18 cellular contexts compared by ENCODE assay signal in the genomic region with DNA sequence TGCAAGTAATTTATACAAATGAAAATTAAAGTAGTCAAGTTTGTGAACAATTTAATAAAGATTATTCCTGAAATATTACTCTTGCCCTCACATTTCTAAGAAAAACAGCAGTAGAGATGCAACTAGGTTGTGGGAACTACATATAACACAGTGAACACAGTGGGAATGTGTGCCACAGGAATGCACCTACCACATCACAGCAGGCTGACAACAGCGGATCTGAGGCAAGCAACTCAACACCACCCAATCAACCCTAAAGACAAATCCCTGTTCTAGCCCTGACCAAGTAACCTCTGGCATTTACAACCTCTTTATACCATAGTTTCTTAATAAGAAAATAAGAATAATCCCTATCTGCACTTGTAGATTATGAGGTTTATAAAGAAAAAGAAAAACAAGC. TPM values are rescaled to one million over a fixed set of nuclear protein-coding genes. Genes with fewer than 3 reads are reported as not detected.
DNase-seq lines count a peak whose midpoint lies in the region; ATAC-seq and TF ChIP-seq lines count a peak whose summit lies in the region.
"Had no signal": no experiment of that assay in that cellular context is flagged by ENCODE, and none has a peak within 500 bp of the region (broad histone marks: within the 10 kb centered on the region; RNA-seq: fewer than 3 reads in every experiment).

No MANE protein-coding gene starts in this region.

- H3K27me3 Mint-ChIP-seq in WTC11 (ENCODE audit: low read depth) = no peaks in the 10 kb centered on the region
- H3K27me3 Mint-ChIP-seq in T-helper 2 cell treated with Interferon-gamma antibody and Interleukin-4, amounts not matched to agents 5 μg/mL and 100 μg/mL, for 36 hours (ENCODE audit: low read depth) = peaks cover 14% of the 10 kb centered on the region
- H3K27me3 Mint-ChIP-seq in activated naive CD4-positive, alpha-beta T cell treated with anti-CD3 and anti-CD28 coated beads, Interleukin-2, amount 10 ng/mL, durations not matched to agents 7 days and 5 days = no peaks in the 10 kb centered on the region

- H3K27me3 ChIP-seq in SJCRH30 = no peaks in the 10 kb centered on the region

- H3K4me3 Mint-ChIP-seq in WTC11 = no peak overlapping the region
- H3K4me3 Mint-ChIP-seq in T-helper 2 cell treated with Interferon-gamma antibody and Interleukin-4, amounts not matched to agents 5 μg/mL and 100 μg/mL, for 36 hours = no peak overlapping the region
- H3K4me3 Mint-ChIP-seq in activated naive CD4-positive, alpha-beta T cell treated with anti-CD3 and anti-CD28 coated beads, Interleukin-2, amount 10 ng/mL, durations not matched to agents 7 days and 5 days = no peak overlapping the region
- H3K4me3 Mint-ChIP-seq: CD14-positive monocyte, H9 had no signal

- H3K4me1 ChIP-seq in SJCRH30 = no peaks in the 10 kb centered on the region

- H3K9me3 ChIP-seq in SJCRH30 (replicated peaks) = no peaks in the 10 kb centered on the region

- POLR2A ChIA-PET in WTC11 (lab: Charles Lee) = no interaction called here

- H3K4me1 Mint-ChIP-seq in WTC11 = peaks cover 27% of the 10 kb centered on the region
- H3K4me1 Mint-ChIP-seq in T-helper 2 cell treated with Interferon-gamma antibody and Interleukin-4, amounts not matched to agents 5 μg/mL and 100 μg/mL, for 36 hours (ENCODE audit: low read depth) = no peaks in the 10 kb centered on the region
- H3K4me1 Mint-ChIP-seq in activated naive CD4-positive, alpha-beta T cell treated with anti-CD3 and anti-CD28 coated beads, Interleukin-2, amount 10 ng/mL, durations not matched to agents 7 days and 5 days = no peaks in the 10 kb centered on the region

- peak; percentile 72 for DNase-seq in AG10803 (ENCODE audit: low read depth)
- no peak for DNase-seq in WTC11 (ENCODE audit: low spot score)
- DNase-seq in choroid plexus epithelial cell (ENCODE audit: low read depth) = peak; percentile 97
- DNase-seq in myocyte (ENCODE audit: low read depth) = peak; percentile 38
- DNase-seq in T-helper 2 cell treated with Interferon-gamma antibody and Interleukin-4, amounts not matched to agents 5 μg/mL and 100 μg/mL, for 36 hours (ENCODE audit: low spot score) = no peak
- no peak for DNase-seq in activated naive CD4-positive, alpha-beta T cell treated with anti-CD3 and anti-CD28 coated beads, Interleukin-2, amount 10 ng/mL, durations not matched to agents 7 days and 5 days
- no peak for DNase-seq in SJCRH30
- DNase-seq: DMS79 treated with DMSO at 0.1 percent for 48 hours, H9, NCI-H1105, NCI-H1694 treated with DMSO at 0.1 percent for 48 hours, NCI-H2107, NCI-H510A treated with DMSO at 0.1 percent for 48 hours, NCI-H774, Right ventricle myocardium superior had no signal

- no peaks in the 10 kb centered on the region for H3K36me3 Mint-ChIP-seq in WTC11
- no peaks in the 10 kb centered on the region for H3K36me3 Mint-ChIP-seq in T-helper 2 cell treated with Interferon-gamma antibody and Interleukin-4, amounts not matched to agents 5 μg/mL and 100 μg/mL, for 36 hours (ENCODE audit: low read depth)
- H3K36me3 Mint-ChIP-seq in activated naive CD4-positive, alpha-beta T cell treated with anti-CD3 and anti-CD28 coated beads, Interleukin-2, amount 10 ng/mL, durations not matched to agents 7 days and 5 days = no peaks in the 10 kb centered on the region

- H3K27ac ChIP-seq in SJCRH30 = no peak overlapping the region
- H3K27ac ChIP-seq: 22Rv1 had no signal

- ATAC-seq in WTC11 (0 out of 2 replicates have a peak, but pooled peaks have one; percentile 44), HG02938 (IDR thresholded peaks at IDR 0.05; ENCODE audit: unreplicated experiment) (no peak)

- TF ChIP-seq CTCF in AG10803 (conservative IDR thresholded peaks at IDR 0.05; ENCODE audit: low read length) = no peak
- TF ChIP-seq CTCF in WTC11 (IDR thresholded peaks at IDR 0.05) = no peak
- no peak for TF ChIP-seq CTCF in choroid plexus epithelial cell (conservative IDR thresholded peaks at IDR 0.05; ENCODE audit: low read depth, low read length)

- H3K27ac Mint-ChIP-seq in WTC11 = no peak overlapping the region
- no peak overlapping the region for H3K27ac Mint-ChIP-seq in T-helper 2 cell treated with Interferon-gamma antibody and Interleukin-4, amounts not matched to agents 5 μg/mL and 100 μg/mL, for 36 hours
- H3K27ac Mint-ChIP-seq in activated naive CD4-positive, alpha-beta T cell treated with anti-CD3 and anti-CD28 coated beads, Interleukin-2, amount 10 ng/mL, durations not matched to agents 7 days and 5 days = no peak overlapping the region
- H3K27ac Mint-ChIP-seq: H9 had no signal

- H3K4me3 ChIP-seq in AG10803 (ENCODE audit: low read length) = no peak overlapping the region
- no peak overlapping the region for H3K4me3 ChIP-seq in choroid plexus epithelial cell (ENCODE audit: low read depth, low read length)
- H3K4me3 ChIP-seq in SJCRH30 = no peak overlapping the region

- no peaks in the 10 kb centered on the region for H3K9me3 Mint-ChIP-seq in WTC11
- H3K9me3 Mint-ChIP-seq in T-helper 2 cell treated with Interferon-gamma antibody and Interleukin-4, amounts not matched to agents 5 μg/mL and 100 μg/mL, for 36 hours = no peaks in the 10 kb centered on the region
- H3K9me3 Mint-ChIP-seq in activated naive CD4-positive, alpha-beta T cell treated with anti-CD3 and anti-CD28 coated beads, Interleukin-2, amount 10 ng/mL, durations not matched to agents 7 days and 5 days = no peaks in the 10 kb centered on the region
- H3K9me3 Mint-ChIP-seq: CD14-positive monocyte, H9 had no signal

- CTCF ChIA-PET in WTC11 (lab: Charles Lee) = no interaction called here
- CTCF ChIA-PET in activated naive CD4-positive, alpha-beta T cell treated with anti-CD3 and anti-CD28 coated beads, Interleukin-2, amount 10 ng/mL, durations not matched to agents 7 days and 5 days (lab: Charles Lee) = no interaction called here

- H3K36me3 ChIP-seq in SJCRH30 = no peaks in the 10 kb centered on the region

TF ChIP-seq in WTC11, 78 proteins besides CTCF, POLR2A, EP300 and RAD21 (continues in another document):
- TF ChIP-seq OVOL2 (CRISPR knock-in tag; IDR thresholded peaks at IDR 0.05; ENCODE audit: borderline replicate concordance) (no peak), IRF2 (CRISPR knock-in tag; IDR thresholded peaks at IDR 0.05; ENCODE audit: borderline replicate concordance, low read depth) (no peak), MAX (CRISPR knock-in tag; IDR thresholded peaks at IDR 0.05) (no peak), SMAD3 (CRISPR knock-in tag; IDR thresholded peaks at IDR 0.05; ENCODE audit: borderline replicate concordance) (no peak), E2F5 (CRISPR knock-in tag; IDR thresholded peaks at IDR 0.05) (no peak), HMGXB4 (CRISPR knock-in tag; IDR thresholded peaks at IDR 0.05) (no peak), TP53 (CRISPR knock-in tag; IDR thresholded peaks at IDR 0.05) (no peak), NFYB (CRISPR knock-in tag; conservative IDR thresholded peaks at IDR 0.05; ENCODE audit: low read depth) (no peak)
- TF ChIP-seq, protein P1, sequence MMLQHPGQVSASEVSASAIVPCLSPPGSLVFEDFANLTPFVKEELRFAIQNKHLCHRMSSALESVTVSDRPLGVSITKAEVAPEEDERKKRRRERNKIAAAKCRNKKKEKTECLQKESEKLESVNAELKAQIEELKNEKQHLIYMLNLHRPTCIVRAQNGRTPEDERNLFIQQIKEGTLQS (CRISPR knock-in tag; conservative IDR thresholded peaks at IDR 0.05) = no peak
- TF ChIP-seq, protein P2, sequence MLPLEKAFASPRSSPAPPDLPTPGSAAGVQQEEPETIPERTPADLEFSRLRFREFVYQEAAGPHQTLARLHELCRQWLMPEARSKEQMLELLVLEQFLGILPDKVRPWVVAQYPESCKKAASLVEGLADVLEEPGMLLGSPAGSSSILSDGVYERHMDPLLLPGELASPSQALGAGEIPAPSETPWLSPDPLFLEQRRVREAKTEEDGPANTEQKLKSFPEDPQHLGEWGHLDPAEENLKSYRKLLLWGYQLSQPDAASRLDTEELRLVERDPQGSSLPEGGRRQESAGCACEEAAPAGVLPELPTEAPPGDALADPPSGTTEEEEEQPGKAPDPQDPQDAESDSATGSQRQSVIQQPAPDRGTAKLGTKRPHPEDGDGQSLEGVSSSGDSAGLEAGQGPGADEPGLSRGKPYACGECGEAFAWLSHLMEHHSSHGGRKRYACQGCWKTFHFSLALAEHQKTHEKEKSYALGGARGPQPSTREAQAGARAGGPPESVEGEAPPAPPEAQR (CRISPR knock-in tag; IDR thresholded peaks at IDR 0.05) = no peak

RNA-seq across cellular contexts. Expression of gene MBOAT2, which starts 23.4 kb away (rescaled TPM):
- 19.2 to 24.7 TPM (median 22.5 TPM) in 3 replicates for total RNA-seq in WTC11 (2021)
- total RNA-seq in myocyte = 17.4 and 30.5 TPM in 2 replicates
- polyA plus RNA-seq in myocyte (2012) = 23.2 TPM
- total RNA-seq in SJCRH30 (2014; rRNA removed; shearing (Covaris generic)) = 33.5 and 36.0 TPM in 2 replicates

Comparison
In these comparisons a context has a peak if more than half of its experiments do, and no peak if none do; other contexts are left out.
1. DNase-seq: peak in AG10803 (single experiment), choroid plexus epithelial cell (single experiment) and myocyte (single experiment); none in WTC11 (single experiment), T-helper 2 cell treated with Interferon-gamma antibody and Interleukin-4, amounts not matched to agents 5 μg/mL and 100 μg/mL, for 36 hours (single experiment), activated naive CD4-positive, alpha-beta T cell treated with anti-CD3 and anti-CD28 coated beads, Interleukin-2, amount 10 ng/mL, durations not matched to agents 7 days and 5 days (single experiment) and SJCRH30 (0 of 2).